Comparison of ENCODE assay signal across 24 cellular contexts in the genomic region with DNA sequence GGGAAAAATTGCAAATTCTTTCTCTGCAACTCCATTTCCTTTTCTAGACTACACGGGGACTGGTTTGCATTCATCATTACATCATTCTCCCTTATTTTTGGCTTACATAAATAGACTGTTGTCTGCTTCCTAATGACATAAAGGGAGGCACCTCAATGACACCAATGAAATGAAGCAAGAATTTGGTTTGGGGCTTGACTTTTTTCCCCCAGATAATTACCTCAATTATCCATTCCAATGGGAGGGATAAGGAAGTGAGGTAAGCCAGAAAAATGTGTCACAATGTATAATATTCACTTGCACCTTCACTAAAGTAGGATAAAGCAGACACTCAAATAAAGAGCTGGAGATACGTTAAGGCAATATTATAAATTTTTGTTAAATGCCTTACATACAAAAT.
DNase-seq lines count a peak whose midpoint lies in the region; ATAC-seq, FAIRE-seq and TF ChIP-seq lines count a peak whose summit lies in the region.
"Had no signal": no experiment of that assay in that cellular context is flagged by ENCODE, and none has a peak within 500 bp of the region (broad histone marks: within the 10 kb centered on the region; RNA-seq: fewer than 3 reads in every experiment).

No MANE protein-coding gene starts in this region.

- DNase-seq in mammary epithelial cell = no peak
- DNase-seq in MCF 10A (ENCODE audit: unreplicated experiment) = no peak
- DNase-seq in keratinocyte (ENCODE audit: low read depth, low spot score) = no peak
- no peak for DNase-seq in activated CD8-positive, alpha-beta T cell treated with anti-CD3 and anti-CD28 coated beads, Interleukin-2, amount 10 ng/mL, durations not matched to agents 7 days and 5 days
- DNase-seq in stimulated activated naive B cell treated with anti-CD40 and anti-IgM and Interleukin-4, amounts not matched to agents 10 μg/mL and 1 μg/mL and 100 μg/mL, for 72 hours = no peak
- DNase-seq: 8988T; ACHN; BE2C; C1 segment of cervical spinal cord; Caco-2; Calu3; CD4-positive, CD25-positive, alpha-beta regulatory T cell; CD8-positive, alpha-beta T cell; DMS79 treated with DMSO at 0.1 percent for 48 hours; EL; GDM1 had no signal

- TF ChIP-seq CTCF in mammary epithelial cell (conservative IDR thresholded peaks at IDR 0.05 in 1 of 2, IDR thresholded peaks at IDR 0.05 in 1 of 2; ENCODE audit: extremely low read depth in 1 of 2, insufficient read depth in 1 of 2, low read depth in 1 of 2, low read length in 2 of 2) (no peak), MCF 10A (IDR thresholded peaks at IDR 0.05; ENCODE audit: unreplicated experiment) (no peak), HEK293 (tag by site-specific recombination; IDR thresholded peaks at IDR 0.05) (no peak), keratinocyte (optimal IDR thresholded peaks at IDR 0.05 in 1 of 3, IDR thresholded peaks at IDR 0.05 in 1 of 3, conservative IDR thresholded peaks at IDR 0.05 in 1 of 3; ENCODE audit: extremely low read depth in 1 of 3, insufficient read depth in 2 of 3, low read length in 3 of 3) (no peak)

- CTCF ChIA-PET in mammary epithelial cell (lab: Charles Lee; ENCODE audit: low non-redundant PET) (no interaction called here), MCF 10A (lab: Yijun Ruan, JAX) (interaction anchor here (0.7 kb wide), 1 partner anchor 106 kb away, joined by 4 read pairs; no protein-coding TSS in a partner anchor), HEK293 (lab: Yijun Ruan, JAX) (interaction anchor here (1.3 kb wide), 1 partner anchor 15 kb away, joined by 3 read pairs; no protein-coding TSS in a partner anchor)
- CTCF ChIA-PET in activated CD8-positive, alpha-beta T cell treated with anti-CD3 and anti-CD28 coated beads, Interleukin-2, amount 10 ng/mL, durations not matched to agents 7 days and 5 days (lab: Charles Lee) = no interaction called here

- BruUV-seq in mammary epithelial cell (replicated peaks; lab: Mats Ljungman, UMichigan) = no TSS peak
- no TSS peak for BruUV-seq in MCF 10A (replicated peaks; lab: Mats Ljungman, UMichigan)

- H3K27me3 Mint-ChIP-seq in MCF 10A (ENCODE audit: insufficient read depth, unreplicated experiment) = no peaks in the 10 kb centered on the region
- H3K27me3 Mint-ChIP-seq in activated CD8-positive, alpha-beta T cell treated with anti-CD3 and anti-CD28 coated beads, Interleukin-2, amount 10 ng/mL, durations not matched to agents 7 days and 5 days (ENCODE audit: low read depth) = peaks cover 5% of the 10 kb centered on the region
- no peaks in the 10 kb centered on the region for H3K27me3 Mint-ChIP-seq in stimulated activated naive B cell treated with anti-CD40 and anti-IgM and Interleukin-4, amounts not matched to agents 10 μg/mL and 1 μg/mL and 100 μg/mL, for 72 hours

- no peak overlapping the region for H3K27ac Mint-ChIP-seq in MCF 10A (ENCODE audit: low read depth, unreplicated experiment)
- H3K27ac Mint-ChIP-seq in activated CD8-positive, alpha-beta T cell treated with anti-CD3 and anti-CD28 coated beads, Interleukin-2, amount 10 ng/mL, durations not matched to agents 7 days and 5 days = no peak overlapping the region
- no peak overlapping the region for H3K27ac Mint-ChIP-seq in stimulated activated naive B cell treated with anti-CD40 and anti-IgM and Interleukin-4, amounts not matched to agents 10 μg/mL and 1 μg/mL and 100 μg/mL, for 72 hours
- H3K27ac Mint-ChIP-seq: CD14-positive monocyte; CD8-positive, alpha-beta T cell had no signal

- H3K9me3 ChIP-seq in mammary epithelial cell (replicated peaks; ENCODE audit: insufficient read depth, low read length) (no peaks in the 10 kb centered on the region), HEK293 (ENCODE audit: control insufficient read depth, insufficient read depth, low read depth, low read length) (no peaks in the 10 kb centered on the region), keratinocyte (ENCODE audit: control insufficient read depth, low read depth, low read length) (no peaks in the 10 kb centered on the region)
- H3K9me3 ChIP-seq: BE2C, Caco-2 had no signal

- H3K4me2 ChIP-seq in mammary epithelial cell (ENCODE audit: insufficient read depth, low read depth, low read length) (no peak overlapping the region), keratinocyte (ENCODE audit: control insufficient read depth, extremely low read depth, insufficient read depth, low read depth, low read length) (no peak overlapping the region)
- H3K4me2 ChIP-seq: BLaER1 had no signal

- H3K27me3 ChIP-seq in mammary epithelial cell (ENCODE audit: insufficient read depth, low read length) = no peaks in the 10 kb centered on the region
- H3K27me3 ChIP-seq in keratinocyte (ENCODE audit: control insufficient read depth, extremely low read depth, insufficient read depth, low read length) = no peaks in the 10 kb centered on the region
- H3K27me3 ChIP-seq: BE2C, BLaER1 had no signal

- no peak for ATAC-seq in activated CD8-positive, alpha-beta T cell treated with anti-CD3 and anti-CD28 coated beads, Interleukin-2, amount 10 ng/mL, durations not matched to agents 7 days and 5 days
- no peak for ATAC-seq in stimulated activated naive B cell treated with anti-CD40 and anti-IgM and Interleukin-4, amounts not matched to agents 10 μg/mL and 1 μg/mL and 100 μg/mL, for 72 hours (replicated peaks)
- ATAC-seq: CD8-positive, alpha-beta T cell; GM12878 had no signal

- FAIRE-seq in keratinocyte (lab: Jason Lieb, UNC) = peak; percentile 51
- FAIRE-seq: A204.1, D721Med, GM12878, GM12892, GM18507 had no signal

- H3K27ac ChIP-seq in mammary epithelial cell (ENCODE audit: insufficient read depth, low read depth, low read length) = no peak overlapping the region
- H3K27ac ChIP-seq in HEK293 (ENCODE audit: extremely low read depth, low read depth, low read length) = no peak overlapping the region
- no peak overlapping the region for H3K27ac ChIP-seq in keratinocyte (ENCODE audit: control insufficient read depth, insufficient read depth, low read length)
- H3K27ac ChIP-seq: BLaER1 had no signal

- H4K20me1 ChIP-seq in mammary epithelial cell (ENCODE audit: insufficient read depth, low read length) (no peaks in the 10 kb centered on the region), keratinocyte (ENCODE audit: control insufficient read depth, extremely low read depth, insufficient read depth, low read length) (no peaks in the 10 kb centered on the region)
- H4K20me1 ChIP-seq: BLaER1 had no signal

- H3K9me1 ChIP-seq in keratinocyte (ENCODE audit: control insufficient read depth, extremely low read depth, insufficient read depth, low read length) = no peaks in the 10 kb centered on the region

- H2AFZ ChIP-seq in mammary epithelial cell (ENCODE audit: low read depth, low read length) (peak overlapping the region; percentile 59), keratinocyte (ENCODE audit: control insufficient read depth, low read length) (no peak overlapping the region)

- peaks cover 52% of the 10 kb centered on the region for H3K79me2 ChIP-seq in mammary epithelial cell (ENCODE audit: insufficient read depth, low read length)
- no peaks in the 10 kb centered on the region for H3K79me2 ChIP-seq in keratinocyte (ENCODE audit: control insufficient read depth, insufficient read depth, low read length)

- H3K4me3 ChIP-seq in mammary epithelial cell (replicated peaks in 1 of 3; ENCODE audit: insufficient read depth in 1 of 3, low read depth in 2 of 3, low read length in 3 of 3) (no peak overlapping the region), HEK293 (ENCODE audit: low read depth, low read length) (no peak overlapping the region), keratinocyte (ENCODE audit: control insufficient read depth in 2 of 3, extremely low read depth in 1 of 3, insufficient read depth in 2 of 3, low read depth in 1 of 3, low read length in 3 of 3) (no peak overlapping the region)
- H3K4me3 ChIP-seq: BLaER1, GM12878 had no signal

- no peaks in the 10 kb centered on the region for H3K9me3 Mint-ChIP-seq in MCF 10A (ENCODE audit: unreplicated experiment)
- no peaks in the 10 kb centered on the region for H3K9me3 Mint-ChIP-seq in activated CD8-positive, alpha-beta T cell treated with anti-CD3 and anti-CD28 coated beads, Interleukin-2, amount 10 ng/mL, durations not matched to agents 7 days and 5 days (ENCODE audit: insufficient read depth)
- H3K9me3 Mint-ChIP-seq in stimulated activated naive B cell treated with anti-CD40 and anti-IgM and Interleukin-4, amounts not matched to agents 10 μg/mL and 1 μg/mL and 100 μg/mL, for 72 hours = no peaks in the 10 kb centered on the region
- H3K9me3 Mint-ChIP-seq: CD14-positive monocyte; CD8-positive, alpha-beta T cell had no signal

- H3K9ac ChIP-seq in mammary epithelial cell (ENCODE audit: insufficient read depth, low read length) (no peak overlapping the region), keratinocyte (ENCODE audit: control insufficient read depth, extremely low read depth, insufficient read depth, low read length) (no peak overlapping the region)
- H3K9ac ChIP-seq: BLaER1 had no signal

- WGBS in mammary epithelial cell (ENCODE audit: low coverage, missing lambda C conversion rate) = 41% methylated on average over 2 of the region's 2 CpGs

- H3K4me3 Mint-ChIP-seq in MCF 10A (ENCODE audit: unreplicated experiment) = no peak overlapping the region
- H3K4me3 Mint-ChIP-seq in activated CD8-positive, alpha-beta T cell treated with anti-CD3 and anti-CD28 coated beads, Interleukin-2, amount 10 ng/mL, durations not matched to agents 7 days and 5 days = no peak overlapping the region
- no peak overlapping the region for H3K4me3 Mint-ChIP-seq in stimulated activated naive B cell treated with anti-CD40 and anti-IgM and Interleukin-4, amounts not matched to agents 10 μg/mL and 1 μg/mL and 100 μg/mL, for 72 hours
- H3K4me3 Mint-ChIP-seq: CD14-positive monocyte; CD4-positive, CD25-positive, alpha-beta regulatory T cell; CD8-positive, alpha-beta T cell had no signal

- in situ Hi-C loops in mammary epithelial cell (cut with MboI; ENCODE audit: low sequenced_read_pairs in 2 of 2) = loop anchor here in 1 of 2 donors (25.0 kb wide), 1 partner anchor 293 kb away; no protein-coding TSS in a partner anchor

- H3K4me1 Mint-ChIP-seq in MCF 10A (ENCODE audit: insufficient read depth, unreplicated experiment) = peaks cover 10% of the 10 kb centered on the region
- H3K4me1 Mint-ChIP-seq in activated CD8-positive, alpha-beta T cell treated with anti-CD3 and anti-CD28 coated beads, Interleukin-2, amount 10 ng/mL, durations not matched to agents 7 days and 5 days (ENCODE audit: low read depth) = no peaks in the 10 kb centered on the region
- H3K4me1 Mint-ChIP-seq in stimulated activated naive B cell treated with anti-CD40 and anti-IgM and Interleukin-4, amounts not matched to agents 10 μg/mL and 1 μg/mL and 100 μg/mL, for 72 hours = no peaks in the 10 kb centered on the region
- H3K4me1 Mint-ChIP-seq: CD14-positive monocyte; CD4-positive, CD25-positive, alpha-beta regulatory T cell had no signal

- H3K4me1 ChIP-seq in mammary epithelial cell (ENCODE audit: insufficient read depth, low read length) = peaks cover 31% of the 10 kb centered on the region
- H3K4me1 ChIP-seq in HEK293 (ENCODE audit: control insufficient read depth, insufficient read depth, low read length) = peaks cover 18% of the 10 kb centered on the region
- H3K4me1 ChIP-seq in keratinocyte (ENCODE audit: control insufficient read depth, extremely low read depth, insufficient read depth, low read length) = peaks cover 31% of the 10 kb centered on the region
- H3K4me1 ChIP-seq: BE2C, BLaER1, Caco-2 had no signal

- intact Hi-C loops in mammary epithelial cell (cut with micrococcal nuclease) (no loop called here), MCF 10A (cut with micrococcal nuclease) (no loop called here)

- no peaks in the 10 kb centered on the region for H3K36me3 Mint-ChIP-seq in MCF 10A (ENCODE audit: insufficient read depth, unreplicated experiment)
- H3K36me3 Mint-ChIP-seq in activated CD8-positive, alpha-beta T cell treated with anti-CD3 and anti-CD28 coated beads, Interleukin-2, amount 10 ng/mL, durations not matched to agents 7 days and 5 days (ENCODE audit: low read depth) = no peaks in the 10 kb centered on the region
- H3K36me3 Mint-ChIP-seq in stimulated activated naive B cell treated with anti-CD40 and anti-IgM and Interleukin-4, amounts not matched to agents 10 μg/mL and 1 μg/mL and 100 μg/mL, for 72 hours = peaks cover 0 to 1% of the 10 kb centered on the region in 2 donors
- H3K36me3 Mint-ChIP-seq: CD14-positive monocyte; CD4-positive, CD25-positive, alpha-beta regulatory T cell; CD8-positive, alpha-beta T cell had no signal

- dilution Hi-C loops in mammary epithelial cell (cut with HindIII; ENCODE audit: low sequenced_read_pairs) = no loop called here
- dilution Hi-C loops in keratinocyte (cut with MboI; ENCODE audit: extremely low pct_ligation_motif_present, low sequenced_read_pairs) = no loop called here

- H3K36me3 ChIP-seq in mammary epithelial cell (ENCODE audit: insufficient read depth, low read length) = no peaks in the 10 kb centered on the region
- no peaks in the 10 kb centered on the region for H3K36me3 ChIP-seq in HEK293 (ENCODE audit: control insufficient read depth in 2 of 2, insufficient read depth in 1 of 2, low read length in 2 of 2)
- H3K36me3 ChIP-seq in keratinocyte (ENCODE audit: control insufficient read depth in 2 of 2, extremely low read depth in 1 of 2, insufficient read depth in 2 of 2, low read length in 2 of 2) = no peaks in the 10 kb centered on the region
- H3K36me3 ChIP-seq: BE2C, BLaER1 had no signal

- POLR2A ChIA-PET in MCF 10A (lab: Yijun Ruan, JAX) (no interaction called here), HEK293 (lab: Yijun Ruan, JAX) (no interaction called here)
- POLR2A ChIA-PET in activated CD8-positive, alpha-beta T cell treated with anti-CD3 and anti-CD28 coated beads, Interleukin-2, amount 10 ng/mL, durations not matched to agents 7 days and 5 days (lab: Charles Lee) = no interaction called here

Comparison
In these comparisons a context has a peak if more than half of its experiments do, and no peak if none do; other contexts are left out.
1. CTCF ChIA-PET loops: an anchor here in MCF 10A (0.7 kb wide) and HEK293 (1.3 kb wide); none called in mammary epithelial cell and activated CD8-positive, alpha-beta T cell treated with anti-CD3 and anti-CD28 coated beads, Interleukin-2, amount 10 ng/mL, durations not matched to agents 7 days and 5 days.